Comparison of ENCODE assay signal across 23 cellular contexts in genomic region chr6:103236923-103237322, GRCh38.
A peak's percentile ranks its signal among the peaks of the same experiment; 100 is the strongest.
DNase-seq lines count a peak whose midpoint lies in the region; ATAC-seq and TF ChIP-seq lines count a peak whose summit lies in the region.
"Had no signal": no experiment of that assay in that cellular context is flagged by ENCODE, and none has a peak within 500 bp of the region (broad histone marks: within the 10 kb centered on the region; RNA-seq: fewer than 3 reads in every experiment).

No MANE protein-coding gene starts in this region.

- H3K9me3 Mint-ChIP-seq in progenitor cell of endocrine pancreas (ENCODE audit: low read depth) = peaks cover 16% of the 10 kb centered on the region

- ATAC-seq in GM21619 (IDR thresholded peaks at IDR 0.05; ENCODE audit: unreplicated experiment) (no peak), GM18870 (IDR thresholded peaks at IDR 0.05; ENCODE audit: unreplicated experiment) (no peak), GM19452 (IDR thresholded peaks at IDR 0.05; ENCODE audit: unreplicated experiment) (no peak)
- ATAC-seq: activated CD4-positive, alpha-beta T cell treated with anti-CD3 and anti-CD28 coated beads for 36 hours; left lung; Panc1; T-cell had no signal

- no peaks in the 10 kb centered on the region for H3K27me3 ChIP-seq in brain microvascular endothelial cell (replicated peaks)
- H3K27me3 ChIP-seq: left lung had no signal

- DNase-seq in NCI-H345 (lab: John Stamatoyannopoulos, UW) (peak; percentile 8), NCI-H345 treated with DMSO at 0.1 percent for 48 hours (lab: John Stamatoyannopoulos, UW; ENCODE audit: unreplicated experiment) (no peak), NCI-H226 (peak; percentile 14), brain microvascular endothelial cell (peak; percentile 33), progenitor cell of endocrine pancreas (ENCODE audit: low spot score, unreplicated experiment) (no peak)
- DNase-seq: activated CD4-positive, alpha-beta T cell treated with anti-CD3 and anti-CD28 coated beads for 36 hours; activated CD8-positive, alpha-beta memory T cell treated with anti-CD3 and anti-CD28 coated beads for 24 hours; activated T-cell treated with anti-CD3 and anti-CD28 coated beads, Interleukin-2, amount 50 U/mL, for 24 hours; CD8-positive, alpha-beta memory T cell; cerebellar nuclear complex; DMS79; head of caudate nucleus; left lung; naive B cell; NCI-H1436 treated with DMSO at 0.1 percent for 48 hours; NK-92 treated with Interleukin-12 subunit alpha and Interleukin-12 subunit beta, amount 100 ng/mL, for 24 hours; T-cell had no signal

- H3K4me3 ChIP-seq in brain microvascular endothelial cell (ENCODE audit: low read depth, low read length) = no peak overlapping the region
- H3K4me3 ChIP-seq: left lung had no signal

- H3K36me3 Mint-ChIP-seq in progenitor cell of endocrine pancreas (ENCODE audit: insufficient read depth) = peaks cover 2% of the 10 kb centered on the region
- H3K36me3 Mint-ChIP-seq: CD8-positive, alpha-beta memory T cell; IgD-negative memory B cell; naive B cell; T-cell had no signal

- TF ChIP-seq CTCF in brain microvascular endothelial cell (IDR thresholded peaks at IDR 0.05; ENCODE audit: low read depth, low read length, missing control alignments) (no peak), progenitor cell of endocrine pancreas (IDR thresholded peaks at IDR 0.05; ENCODE audit: unreplicated experiment) (no peak)

- no peaks in the 10 kb centered on the region for H3K36me3 ChIP-seq in brain microvascular endothelial cell (replicated peaks)
- H3K36me3 ChIP-seq: left lung had no signal

- no peak overlapping the region for H3K27ac ChIP-seq in brain microvascular endothelial cell
- H3K27ac ChIP-seq: left lung had no signal

- in situ Hi-C loops in brain microvascular endothelial cell (cut with HindIII; ENCODE audit: low pct_ligation_motif_present, low sequenced_read_pairs) = no loop called here

- H3K27ac Mint-ChIP-seq in progenitor cell of endocrine pancreas = peak overlapping the region; percentile 81
- H3K27ac Mint-ChIP-seq: activated CD4-positive, alpha-beta T cell treated with anti-CD3 and anti-CD28 coated beads for 36 hours; activated T-cell treated with anti-CD3 and anti-CD28 coated beads, Interleukin-2, amount 50 U/mL, for 24 hours; B cell; CD8-positive, alpha-beta memory T cell; IgD-negative memory B cell; naive B cell; T-cell had no signal

- H3K4me1 Mint-ChIP-seq in progenitor cell of endocrine pancreas (ENCODE audit: low read depth) = peaks cover 12% of the 10 kb centered on the region
- H3K4me1 Mint-ChIP-seq: activated CD4-positive, alpha-beta T cell treated with anti-CD3 and anti-CD28 coated beads for 36 hours; B cell; CD8-positive, alpha-beta memory T cell; naive B cell; T-cell had no signal

- no peak overlapping the region for H3K4me3 Mint-ChIP-seq in progenitor cell of endocrine pancreas (ENCODE audit: low read depth)
- H3K4me3 Mint-ChIP-seq: activated CD4-positive, alpha-beta T cell treated with anti-CD3 and anti-CD28 coated beads for 36 hours; activated T-cell treated with anti-CD3 and anti-CD28 coated beads, Interleukin-2, amount 50 U/mL, for 24 hours; B cell; CD8-positive, alpha-beta memory T cell; naive B cell; T-cell had no signal

- H3K27me3 Mint-ChIP-seq in progenitor cell of endocrine pancreas = no peaks in the 10 kb centered on the region
- H3K27me3 Mint-ChIP-seq: activated CD4-positive, alpha-beta T cell treated with anti-CD3 and anti-CD28 coated beads for 36 hours; activated T-cell treated with anti-CD3 and anti-CD28 coated beads, Interleukin-2, amount 50 U/mL, for 24 hours; B cell; CD8-positive, alpha-beta memory T cell; IgD-negative memory B cell; naive B cell; T-cell had no signal

Comparison
In these comparisons a context has a peak if more than half of its experiments do, and no peak if none do; other contexts are left out.
1. DNase-seq: peak in NCI-H345 (single experiment), NCI-H226 (single experiment) and brain microvascular endothelial cell (single experiment); none in NCI-H345 treated with DMSO at 0.1 percent for 48 hours (single experiment) and progenitor cell of endocrine pancreas (single experiment).